14 cellular contexts compared by ENCODE assay signal in the genomic region with DNA sequence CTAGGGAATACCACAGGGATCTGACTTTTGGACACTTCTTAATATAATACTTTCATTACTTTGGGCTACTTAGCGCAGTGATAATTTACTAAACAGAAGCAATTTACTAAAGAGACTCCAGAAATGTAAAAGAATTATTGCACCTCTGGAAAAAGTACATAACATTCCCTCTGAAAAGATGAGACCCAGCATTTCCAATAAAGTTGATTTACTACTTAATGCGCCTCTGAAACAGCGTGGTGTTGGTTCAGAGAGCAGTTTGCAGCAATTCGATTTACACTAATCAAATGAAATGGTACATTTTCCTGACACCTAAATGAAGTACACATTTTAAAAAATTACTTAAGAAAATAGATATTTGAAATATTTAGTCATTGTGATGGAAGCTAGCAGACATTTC.
DNase-seq lines count a peak whose midpoint lies in the region; ATAC-seq and TF ChIP-seq lines count a peak whose summit lies in the region.
"Had no signal": no experiment of that assay in that cellular context is flagged by ENCODE, and none has a peak within 500 bp of the region (broad histone marks: within the 10 kb centered on the region; RNA-seq: fewer than 3 reads in every experiment).

No MANE protein-coding gene starts in this region.

- no peaks in the 10 kb centered on the region for H3K9me3 Mint-ChIP-seq in HFFc6
- H3K9me3 Mint-ChIP-seq in activated CD4-positive, alpha-beta T cell treated with anti-CD3 and anti-CD28 coated beads, Interleukin-2, amount 10 ng/mL, durations not matched to agents 24 days and 14 days = no peaks in the 10 kb centered on the region
- H3K9me3 Mint-ChIP-seq: IgD-negative memory B cell had no signal

- no peaks in the 10 kb centered on the region for H3K36me3 Mint-ChIP-seq in HFFc6 (ENCODE audit: low read depth)
- no peaks in the 10 kb centered on the region for H3K36me3 Mint-ChIP-seq in activated CD4-positive, alpha-beta T cell treated with anti-CD3 and anti-CD28 coated beads, Interleukin-2, amount 10 ng/mL, durations not matched to agents 24 days and 14 days (ENCODE audit: low read depth)
- H3K36me3 Mint-ChIP-seq: IgD-negative memory B cell had no signal

- H3K27ac Mint-ChIP-seq in HFFc6 = peak overlapping the region; percentile 30
- H3K27ac Mint-ChIP-seq in activated CD4-positive, alpha-beta T cell treated with anti-CD3 and anti-CD28 coated beads, Interleukin-2, amount 10 ng/mL, durations not matched to agents 24 days and 14 days = no peak overlapping the region
- H3K27ac Mint-ChIP-seq: IgD-negative memory B cell had no signal

- peaks cover 33% of the 10 kb centered on the region for H3K4me1 Mint-ChIP-seq in HFFc6 (ENCODE audit: low read depth)
- H3K4me1 Mint-ChIP-seq in activated CD4-positive, alpha-beta T cell treated with anti-CD3 and anti-CD28 coated beads, Interleukin-2, amount 10 ng/mL, durations not matched to agents 24 days and 14 days = no peaks in the 10 kb centered on the region

- TF ChIP-seq CTCF in AG10803 (conservative IDR thresholded peaks at IDR 0.05; ENCODE audit: low read length) = no peak
- TF ChIP-seq CTCF in HFFc6 (IDR thresholded peaks at IDR 0.05) = no peak
- no peak for TF ChIP-seq CTCF in foreskin fibroblast (IDR thresholded peaks at IDR 0.05; ENCODE audit: low read depth, low read length)

- intact Hi-C loops in left colon (cut with DNase I, micrococcal nuclease) = no loop called here
- intact Hi-C loops in activated CD4-positive, alpha-beta T cell treated with anti-CD3 and anti-CD28 coated beads, Interleukin-2, amount 10 ng/mL, durations not matched to agents 24 days and 14 days (cut with micrococcal nuclease) = no loop called here

- H3K4me3 Mint-ChIP-seq in HFFc6 = peak overlapping the region; percentile 85
- H3K4me3 Mint-ChIP-seq in activated CD4-positive, alpha-beta T cell treated with anti-CD3 and anti-CD28 coated beads, Interleukin-2, amount 10 ng/mL, durations not matched to agents 24 days and 14 days = no peak overlapping the region
- H3K4me3 Mint-ChIP-seq: IgD-negative memory B cell had no signal

- no peak for ATAC-seq in left colon
- ATAC-seq: Panc1 had no signal

- no peak for DNase-seq in AG10803 (ENCODE audit: low read depth)
- DNase-seq in HFFc6 = no peak
- peak; percentile 77 for DNase-seq in NCI-H69 (lab: John Stamatoyannopoulos, UW)
- DNase-seq in foreskin fibroblast = peak in 1 of 2 donors; percentile 19
- no peak for DNase-seq in stimulated activated CD4-positive, alpha-beta T cell treated with anti-CD3 and anti-CD28 coated beads, Interleukin-15, amount 100 ng/mL, for 24 hours
- DNase-seq in left colon = no peak
- DNase-seq in activated CD4-positive, alpha-beta T cell treated with anti-CD3 and anti-CD28 coated beads, Interleukin-2, amount 10 ng/mL, durations not matched to agents 24 days and 14 days = no peak
- DNase-seq in DMS79 treated with DMSO at 0.1 percent for 48 hours (lab: John Stamatoyannopoulos, UW) = no peak
- DNase-seq: ACHN, Caco-2, NCI-H446, SW 1271 had no signal

- no peaks in the 10 kb centered on the region for H3K27me3 Mint-ChIP-seq in HFFc6 (ENCODE audit: insufficient read depth)
- peaks cover 3% of the 10 kb centered on the region for H3K27me3 Mint-ChIP-seq in activated CD4-positive, alpha-beta T cell treated with anti-CD3 and anti-CD28 coated beads, Interleukin-2, amount 10 ng/mL, durations not matched to agents 24 days and 14 days

- H3K4me3 ChIP-seq in AG10803 (ENCODE audit: low read length) (peak overlapping the region; percentile 35), foreskin fibroblast (ENCODE audit: low read depth in 1 of 2, low read length in 2 of 2) (peak overlapping the region; percentile 18 to 22)
